Comparison of ENCODE assay signal across 17 cellular contexts in the genomic region with DNA sequence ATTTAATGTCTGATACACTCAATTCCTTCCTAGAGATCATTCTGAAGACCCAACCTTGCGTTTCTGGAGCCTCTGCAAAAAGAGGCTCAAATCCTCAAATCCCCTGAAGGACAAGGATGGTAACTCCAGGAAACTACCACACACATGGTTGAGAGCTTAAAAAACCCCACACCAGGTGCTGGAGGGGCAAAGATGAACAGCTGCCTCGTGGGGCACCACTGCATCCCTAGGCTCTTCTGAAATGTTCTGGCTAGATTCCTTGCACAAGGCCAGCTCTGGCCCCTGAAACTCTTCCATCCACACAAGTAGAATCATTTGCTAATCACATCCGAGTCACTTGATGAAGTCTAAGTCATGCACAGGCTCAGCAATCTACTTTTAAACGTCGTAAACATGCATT.
"Had no signal": no experiment of that assay in that cellular context is flagged by ENCODE, and none has a peak within 500 bp of the region (broad histone marks: within the 10 kb centered on the region; RNA-seq: fewer than 3 reads in every experiment).

No MANE protein-coding gene starts in this region.

- H3K4me1 Mint-ChIP-seq: immature natural killer cell had no signal

- ATAC-seq: lower lobe of right lung had no signal

- H3K27me3 Mint-ChIP-seq: dendritic cell treated with granulocyte-macrophage colony-stimulating factor and Interleukin-4, amounts not matched to agents 40 ng/mL and 50 ng/mL, for 4 days; naive B cell had no signal

- DNase-seq: esophagus squamous epithelium; foreskin fibroblast; immature natural killer cell; left ventricle myocardium inferior; lower lobe of right lung; mesenchymal stem cell; midbrain; naive B cell; posterior cingulate gyrus; sigmoid colon; small intestine; stimulated activated CD4-positive, alpha-beta T cell treated with anti-CD3 and anti-CD28 coated beads, Interleukin-12 subunit alpha, Interleukin-12 subunit beta, amount 100 ng/mL, for 4 hours; stimulated activated naive CD4-positive, alpha-beta T cell treated with Interleukin-2 at 50 U/mL for 16 hours; upper lobe of left lung had no signal

- H3K27ac Mint-ChIP-seq: dendritic cell treated with granulocyte-macrophage colony-stimulating factor and Interleukin-4, amounts not matched to agents 40 ng/mL and 50 ng/mL, for 4 days had no signal

- H3K4me3 Mint-ChIP-seq: dendritic cell treated with granulocyte-macrophage colony-stimulating factor and Interleukin-4, amounts not matched to agents 40 ng/mL and 50 ng/mL, for 4 days; immature natural killer cell had no signal

- FAIRE-seq: colon, keratinocyte, small intestine had no signal
